9 cellular contexts compared by ENCODE assay signal in the genomic region with DNA sequence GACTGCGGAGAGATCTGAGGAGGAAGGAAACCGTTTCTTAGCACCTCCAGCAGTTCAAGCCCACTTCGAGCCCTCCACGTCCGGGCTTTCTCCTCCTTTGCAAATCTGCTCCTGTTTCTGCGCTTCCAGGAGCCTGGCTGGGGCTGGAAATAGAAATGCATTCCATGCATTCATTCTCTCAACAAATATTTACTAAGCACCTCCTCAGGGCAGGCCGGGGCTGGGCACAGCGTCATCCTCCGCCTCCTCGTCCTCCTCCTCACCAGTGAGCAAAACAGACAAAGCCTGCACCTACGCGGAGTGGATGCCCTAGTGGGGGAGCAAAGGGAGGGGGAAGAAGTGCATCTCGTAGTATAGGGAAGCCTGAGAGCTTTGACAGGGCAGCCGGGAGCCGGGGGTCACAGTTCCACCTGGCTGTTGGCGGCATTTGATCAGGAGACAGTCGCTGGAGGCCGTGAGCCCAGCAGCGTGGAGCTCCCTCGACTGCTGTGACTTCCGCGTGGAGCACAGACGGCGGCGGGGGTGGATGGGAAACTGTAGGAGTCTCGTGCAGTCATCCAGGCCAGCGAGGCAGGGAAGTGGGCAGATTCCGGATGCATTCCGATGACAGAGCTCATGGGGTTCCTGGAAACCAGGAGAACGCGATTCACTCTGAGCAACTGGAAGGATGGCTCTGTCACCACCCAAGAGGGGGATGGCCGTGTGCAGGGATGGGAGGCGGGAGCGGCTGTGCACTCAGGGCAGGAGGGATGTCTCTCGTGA.
DNase-seq lines count a peak whose midpoint lies in the region; ATAC-seq and TF ChIP-seq lines count a peak whose summit lies in the region.
"Had no signal": no experiment of that assay in that cellular context is flagged by ENCODE, and none has a peak within 500 bp of the region (broad histone marks: within the 10 kb centered on the region; RNA-seq: fewer than 3 reads in every experiment).

No MANE protein-coding gene starts in this region.

- H3K9me3 ChIP-seq in right lobe of liver (no peaks in the 10 kb centered on the region), aorta (ENCODE audit: control insufficient read depth, low read length) (no peaks in the 10 kb centered on the region)

- H3K27me3 ChIP-seq in right lobe of liver (no peaks in the 10 kb centered on the region), aorta (ENCODE audit: control insufficient read depth in 1 of 2, insufficient read depth in 2 of 2, low read length in 1 of 2) (no peaks in the 10 kb centered on the region)

- POLR2A ChIA-PET in activated CD8-positive, alpha-beta T cell treated with anti-CD3 and anti-CD28 coated beads for 36 hours (lab: Charles Lee) = no interaction called here
- POLR2A ChIA-PET in activated CD8-positive, alpha-beta T cell treated with anti-CD3 and anti-CD28 coated beads, Interleukin-2, amount 10 ng/mL, durations not matched to agents 7 days and 5 days (lab: Charles Lee) = no interaction called here
- POLR2A ChIA-PET in activated CD4-positive, alpha-beta T cell treated with anti-CD3 and anti-CD28 coated beads, Interleukin-2, amount 10 ng/mL, durations not matched to agents 7 days and 5 days (lab: Charles Lee) = no interaction called here

- peaks cover 3% of the 10 kb centered on the region for H3K4me1 Mint-ChIP-seq in activated CD8-positive, alpha-beta T cell treated with anti-CD3 and anti-CD28 coated beads for 36 hours (ENCODE audit: low read depth)
- H3K4me1 Mint-ChIP-seq in activated CD8-positive, alpha-beta T cell treated with anti-CD3 and anti-CD28 coated beads, Interleukin-2, amount 10 ng/mL, durations not matched to agents 7 days and 5 days (ENCODE audit: low read depth) = peaks cover 10% of the 10 kb centered on the region
- H3K4me1 Mint-ChIP-seq in activated CD4-positive, alpha-beta T cell treated with anti-CD3 and anti-CD28 coated beads, Interleukin-2, amount 10 ng/mL, durations not matched to agents 7 days and 5 days = peaks cover 4% of the 10 kb centered on the region

- DNase-seq in activated CD8-positive, alpha-beta T cell treated with anti-CD3 and anti-CD28 coated beads for 36 hours = no peak
- no peak for DNase-seq in activated CD8-positive, alpha-beta T cell treated with anti-CD3 and anti-CD28 coated beads, Interleukin-2, amount 10 ng/mL, durations not matched to agents 7 days and 5 days
- peak in 6 of 61 donors; percentile 28 to 88 (median 54) for DNase-seq in caudate nucleus (lab: John Stamatoyannopoulos, UW)
- DNase-seq in right lobe of liver = peak in 2 of 3 donors; percentile 52 to 59
- no peak for DNase-seq in aorta
- DNase-seq in NCI-H2171 (lab: John Stamatoyannopoulos, UW) = no peak
- no peak for DNase-seq in activated CD4-positive, alpha-beta T cell treated with anti-CD3 and anti-CD28 coated beads, Interleukin-2, amount 10 ng/mL, durations not matched to agents 7 days and 5 days
- DNase-seq: DND-41 had no signal

- intact Hi-C loops in activated CD8-positive, alpha-beta T cell treated with anti-CD3 and anti-CD28 coated beads for 36 hours (cut with micrococcal nuclease) = no loop called here
- intact Hi-C loops in right lobe of liver (cut with DNase I) (no loop called here), aorta (cut with DNase I) (no loop called here)

- 29% methylated on average over 10 of the region's 35 CpGs for WGBS in right lobe of liver (ENCODE audit: insufficient coverage, low coverage, low lambda C conversion rate, missing lambda C conversion rate)
- 30 to 33% methylated on average over 35 of the region's 35 CpGs for WGBS in aorta, 2 donors

- no peak for TF ChIP-seq POLR2A in right lobe of liver (IDR thresholded peaks at IDR 0.05)

- H3K4me1 ChIP-seq in right lobe of liver (peaks cover 0 to 6% (median 0%) of the 10 kb centered on the region in 4 donors), aorta (ENCODE audit: control insufficient read depth in 1 of 2, insufficient read depth in 2 of 2, low read length in 2 of 2) (no peaks in the 10 kb centered on the region)

- CTCF ChIA-PET in activated CD8-positive, alpha-beta T cell treated with anti-CD3 and anti-CD28 coated beads for 36 hours (lab: Charles Lee) = no interaction called here
- CTCF ChIA-PET in activated CD8-positive, alpha-beta T cell treated with anti-CD3 and anti-CD28 coated beads, Interleukin-2, amount 10 ng/mL, durations not matched to agents 7 days and 5 days (lab: Charles Lee) = no interaction called here
- CTCF ChIA-PET in activated CD4-positive, alpha-beta T cell treated with anti-CD3 and anti-CD28 coated beads, Interleukin-2, amount 10 ng/mL, durations not matched to agents 7 days and 5 days (lab: Charles Lee) = no interaction called here

- TF ChIP-seq CTCF in activated CD8-positive, alpha-beta T cell treated with anti-CD3 and anti-CD28 coated beads for 36 hours (IDR thresholded peaks at IDR 0.05) = no peak
- TF ChIP-seq CTCF in right lobe of liver (IDR thresholded peaks at IDR 0.05) = no peak

- H3K4me3 Mint-ChIP-seq in activated CD8-positive, alpha-beta T cell treated with anti-CD3 and anti-CD28 coated beads for 36 hours = no peak overlapping the region
- no peak overlapping the region for H3K4me3 Mint-ChIP-seq in activated CD8-positive, alpha-beta T cell treated with anti-CD3 and anti-CD28 coated beads, Interleukin-2, amount 10 ng/mL, durations not matched to agents 7 days and 5 days
- H3K4me3 Mint-ChIP-seq in activated CD4-positive, alpha-beta T cell treated with anti-CD3 and anti-CD28 coated beads, Interleukin-2, amount 10 ng/mL, durations not matched to agents 7 days and 5 days = no peak overlapping the region

- peaks cover 3% of the 10 kb centered on the region for H3K27me3 Mint-ChIP-seq in activated CD8-positive, alpha-beta T cell treated with anti-CD3 and anti-CD28 coated beads for 36 hours
- H3K27me3 Mint-ChIP-seq in activated CD8-positive, alpha-beta T cell treated with anti-CD3 and anti-CD28 coated beads, Interleukin-2, amount 10 ng/mL, durations not matched to agents 7 days and 5 days (ENCODE audit: low read depth) = peaks cover 5% of the 10 kb centered on the region
- no peaks in the 10 kb centered on the region for H3K27me3 Mint-ChIP-seq in activated CD4-positive, alpha-beta T cell treated with anti-CD3 and anti-CD28 coated beads, Interleukin-2, amount 10 ng/mL, durations not matched to agents 7 days and 5 days

- H3K27ac ChIP-seq in caudate nucleus (ENCODE audit: low read depth, low read length) (peak overlapping the region; percentile 71), right lobe of liver (peak overlapping the region in 2 of 3 donors; percentile 15 to 38), aorta (ENCODE audit: low read depth in 1 of 2, low read length in 2 of 2) (no peak overlapping the region)

- H3K4me3 ChIP-seq in right lobe of liver (no peak overlapping the region), aorta (ENCODE audit: low read length in 2 of 2) (no peak overlapping the region)

- no peak overlapping the region for H3K27ac Mint-ChIP-seq in activated CD8-positive, alpha-beta T cell treated with anti-CD3 and anti-CD28 coated beads for 36 hours
- H3K27ac Mint-ChIP-seq in activated CD8-positive, alpha-beta T cell treated with anti-CD3 and anti-CD28 coated beads, Interleukin-2, amount 10 ng/mL, durations not matched to agents 7 days and 5 days = no peak overlapping the region
- no peak overlapping the region for H3K27ac Mint-ChIP-seq in activated CD4-positive, alpha-beta T cell treated with anti-CD3 and anti-CD28 coated beads, Interleukin-2, amount 10 ng/mL, durations not matched to agents 7 days and 5 days

- H3K36me3 ChIP-seq in right lobe of liver = no peaks in the 10 kb centered on the region
- no peaks in the 10 kb centered on the region for H3K36me3 ChIP-seq in aorta (ENCODE audit: control insufficient read depth in 1 of 2, insufficient read depth in 2 of 2, low read length in 1 of 2)

- no peaks in the 10 kb centered on the region for H3K36me3 Mint-ChIP-seq in activated CD8-positive, alpha-beta T cell treated with anti-CD3 and anti-CD28 coated beads for 36 hours (ENCODE audit: low read depth)
- H3K36me3 Mint-ChIP-seq in activated CD8-positive, alpha-beta T cell treated with anti-CD3 and anti-CD28 coated beads, Interleukin-2, amount 10 ng/mL, durations not matched to agents 7 days and 5 days (ENCODE audit: low read depth) = peaks cover 4% of the 10 kb centered on the region
- H3K36me3 Mint-ChIP-seq in activated CD4-positive, alpha-beta T cell treated with anti-CD3 and anti-CD28 coated beads, Interleukin-2, amount 10 ng/mL, durations not matched to agents 7 days and 5 days (ENCODE audit: low read depth) = peaks cover 8% of the 10 kb centered on the region

- no peaks in the 10 kb centered on the region for H3K9me3 Mint-ChIP-seq in activated CD8-positive, alpha-beta T cell treated with anti-CD3 and anti-CD28 coated beads for 36 hours
- H3K9me3 Mint-ChIP-seq in activated CD8-positive, alpha-beta T cell treated with anti-CD3 and anti-CD28 coated beads, Interleukin-2, amount 10 ng/mL, durations not matched to agents 7 days and 5 days (ENCODE audit: insufficient read depth) = no peaks in the 10 kb centered on the region
- H3K9me3 Mint-ChIP-seq in activated CD4-positive, alpha-beta T cell treated with anti-CD3 and anti-CD28 coated beads, Interleukin-2, amount 10 ng/mL, durations not matched to agents 7 days and 5 days = peaks cover 9% of the 10 kb centered on the region

- ATAC-seq in activated CD8-positive, alpha-beta T cell treated with anti-CD3 and anti-CD28 coated beads for 36 hours = peak; percentile 37
- no peak for ATAC-seq in activated CD8-positive, alpha-beta T cell treated with anti-CD3 and anti-CD28 coated beads, Interleukin-2, amount 10 ng/mL, durations not matched to agents 7 days and 5 days
- peak; percentile 34 to 65 (median 52) for ATAC-seq in right lobe of liver
- peak; percentile 34 for ATAC-seq in aorta (ENCODE audit: low FRiP score)
- ATAC-seq in HG03520 (IDR thresholded peaks at IDR 0.05; ENCODE audit: unreplicated experiment) = no peak

Comparison
In these comparisons a context has a peak if more than half of its experiments do, and no peak if none do; other contexts are left out.
1. ATAC-seq: peak in activated CD8-positive, alpha-beta T cell treated with anti-CD3 and anti-CD28 coated beads for 36 hours (single experiment), right lobe of liver (4 of 4) and aorta (single experiment); none in activated CD8-positive, alpha-beta T cell treated with anti-CD3 and anti-CD28 coated beads, Interleukin-2, amount 10 ng/mL, durations not matched to agents 7 days and 5 days (single experiment) and HG03520 (single experiment).
2. DNase-seq: peak in right lobe of liver (2 of 3); none in activated CD8-positive, alpha-beta T cell treated with anti-CD3 and anti-CD28 coated beads for 36 hours (single experiment), activated CD8-positive, alpha-beta T cell treated with anti-CD3 and anti-CD28 coated beads, Interleukin-2, amount 10 ng/mL, durations not matched to agents 7 days and 5 days (single experiment), aorta (0 of 2), NCI-H2171 (single experiment) and activated CD4-positive, alpha-beta T cell treated with anti-CD3 and anti-CD28 coated beads, Interleukin-2, amount 10 ng/mL, durations not matched to agents 7 days and 5 days (single experiment).
3. H3K27ac ChIP-seq: peak in caudate nucleus (single experiment) and right lobe of liver (2 of 3); none in aorta (0 of 2).